ENCODE assay signal across 8 cellular contexts in genomic region chr5:154202379-154203260, GRCh38. TPM values are rescaled to one million over a fixed set of nuclear protein-coding genes. Genes with fewer than 3 reads are reported as not detected.
DNase-seq lines count a peak whose midpoint lies in the region; ATAC-seq and TF ChIP-seq lines count a peak whose summit lies in the region.

No MANE protein-coding gene starts in this region.

- in situ Hi-C loops in G401 (cut with HindIII; ENCODE audit: low sequenced_read_pairs): no loop called here

- TF ChIP-seq CTCF in RWPE1 (conservative IDR thresholded peaks at IDR 0.05; ENCODE audit: low read depth): no peak
- no peak for TF ChIP-seq CTCF in A673 (conservative IDR thresholded peaks at IDR 0.05; ENCODE audit: low read depth, low read length)
- no peak for TF ChIP-seq CTCF in hepatocyte (IDR thresholded peaks at IDR 0.05; ENCODE audit: poor library complexity)

- ATAC-seq in GM18873 (IDR thresholded peaks at IDR 0.05; ENCODE audit: low FRiP score, unreplicated experiment): peak; percentile 95
- peak; percentile 96 for ATAC-seq in HG02798 (IDR thresholded peaks at IDR 0.05; ENCODE audit: poor library complexity, unreplicated experiment)

- POLR2A ChIA-PET in RWPE1 (lab: Yijun Ruan, JAX; ENCODE audit: low non-redundant PET) (no interaction called here), A673 (lab: Charles Lee; ENCODE audit: low non-redundant PET) (no interaction called here)

- intact Hi-C loops in A673 (cut with micrococcal nuclease; ENCODE audit: unreplicated experiment): no loop called here

- H2AFZ ChIP-seq in hepatocyte: no peak overlapping the region

- H3K27ac ChIP-seq in RWPE1 (peak overlapping the region; percentile 34; the same call in 1 of the 2 replicates), A673 (ENCODE audit: low read depth, low read length, poor library complexity, severe bottlenecking) (no peak overlapping the region), hepatocyte (no peak overlapping the region)

- H3K4me3 ChIP-seq in A673 (ENCODE audit: low read depth, low read length, poor library complexity, severe bottlenecking): no peak overlapping the region
- H3K4me3 ChIP-seq in hepatocyte: no peak overlapping the region

- DNase-seq in RWPE1 (ENCODE audit: low spot score) (no peak), A673 (ENCODE audit: low spot score) (no peak), G401 (ENCODE audit: low spot score) (no peak), NCI-H2171 treated with DMSO at 0.1 percent for 48 hours (lab: John Stamatoyannopoulos, UW) (no peak), hepatocyte (ENCODE audit: low spot score) (no peak)
- peak; percentile 14 for DNase-seq in effector CD4-positive, alpha-beta T cell

- H3K79me2 ChIP-seq in hepatocyte: peaks cover 16% of the 10 kb centered on the region

- CTCF ChIA-PET in RWPE1 (lab: Yijun Ruan, JAX) (interaction anchor here (0.6 to 0.7 kb wide), 4 partner anchors 13 to 590 kb away, joined by 3 to 5 read pairs (median 3); no protein-coding TSS in a partner anchor), A673 (lab: Charles Lee) (no interaction called here)

- H3K9me2 ChIP-seq in hepatocyte (replicated peaks; ENCODE audit: insufficient read depth): no peaks in the 10 kb centered on the region

- H3K36me3 ChIP-seq in A673 (ENCODE audit: insufficient read depth, low read length, poor library complexity, severe bottlenecking) (no peaks in the 10 kb centered on the region), hepatocyte (replicated peaks; ENCODE audit: insufficient read depth, low read depth) (no peaks in the 10 kb centered on the region)

- H3K27me3 ChIP-seq in A673 (replicated peaks; ENCODE audit: insufficient read depth, low read depth, low read length, poor library complexity) (no peaks in the 10 kb centered on the region), hepatocyte (no peaks in the 10 kb centered on the region)

- no peak overlapping the region for H3K4me2 ChIP-seq in hepatocyte

- H3K4me1 ChIP-seq in A673 (ENCODE audit: insufficient read depth, low read length, poor library complexity, severe bottlenecking) (no peaks in the 10 kb centered on the region), hepatocyte (ENCODE audit: insufficient read depth) (peaks cover 7% of the 10 kb centered on the region)

- H3K9me3 ChIP-seq in A673 (ENCODE audit: low read depth, low read length, poor library complexity, severe bottlenecking) (no peaks in the 10 kb centered on the region), hepatocyte (ENCODE audit: low read depth) (no peaks in the 10 kb centered on the region)

- no TSS peak for BruUV-seq in A673 (replicated peaks; lab: Mats Ljungman, UMichigan)

- no peaks in the 10 kb centered on the region for H4K20me1 ChIP-seq in hepatocyte (ENCODE audit: insufficient read depth, poor library complexity, severe bottlenecking)

- 67% methylated on average over 11 of the region's 11 CpGs for WGBS in hepatocyte (ENCODE audit: low lambda C conversion rate, missing lambda C conversion rate)

RNA-seq across cellular contexts. Expression of gene GALNT10, which starts 12.1 kb away (rescaled TPM):
- total RNA-seq in A673 (2021): 17.9 and 18.0 TPM in 2 replicates
- 47.8 and 61.1 TPM in 2 replicates for total RNA-seq in G401 (2014; rRNA removed; shearing (Covaris generic))
- total RNA-seq in hepatocyte: 41.3 and 45.9 TPM in 2 replicates
- 42.9 and 43.0 TPM in 2 replicates for polyA plus RNA-seq in hepatocyte
